Comparison of ENCODE assay signal across 1 cellular context in the genomic region with DNA sequence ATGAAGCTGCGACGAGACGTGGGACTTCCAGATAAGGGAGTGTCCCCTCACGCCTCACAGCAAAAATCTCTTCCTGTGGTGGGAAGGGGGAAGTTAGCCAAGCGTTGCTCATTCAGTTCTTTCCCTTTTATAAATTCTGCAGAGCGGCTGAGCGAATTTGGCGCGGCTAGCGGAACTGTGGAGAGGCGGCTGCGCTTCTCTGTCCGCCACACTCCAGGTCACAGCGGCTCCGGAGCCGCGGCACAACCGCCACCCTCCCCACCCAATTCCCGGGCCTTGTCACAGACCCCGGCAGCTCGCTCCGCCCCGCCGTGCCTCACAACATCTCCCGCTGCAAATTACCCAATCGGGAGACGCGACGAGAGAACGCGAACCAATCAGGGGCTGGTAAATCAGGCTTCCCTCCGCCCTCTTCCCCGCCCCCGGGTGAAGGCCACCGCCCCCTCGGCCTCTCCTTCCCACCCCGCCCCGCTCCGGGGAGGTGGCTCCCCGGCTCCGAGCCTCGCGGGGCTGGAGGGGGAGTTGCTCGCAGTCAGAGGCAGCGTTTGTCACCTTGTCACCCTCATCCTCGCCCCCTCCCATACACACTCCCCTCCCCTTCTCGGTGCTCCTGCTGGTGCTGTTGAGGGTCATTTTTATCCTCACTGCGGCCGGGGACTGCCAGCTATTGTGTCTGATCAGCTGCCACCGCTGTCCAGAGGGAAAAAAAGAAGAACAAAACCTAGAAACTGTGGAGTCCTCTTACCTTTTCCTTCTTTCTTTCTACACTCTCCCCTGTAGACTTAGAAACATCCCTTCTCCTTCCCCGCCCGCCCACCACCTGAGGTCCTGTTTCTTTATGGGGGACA.
TF ChIP-seq lines count a peak whose summit lies in the region.

No MANE protein-coding gene starts in this region.

TF ChIP-seq in H1, 55 proteins besides CTCF, POLR2A, EP300 and RAD21:
- TF ChIP-seq ASH2L (IDR thresholded peaks at IDR 0.05; ENCODE audit: low read length) (peak; percentile 76), SUZ12 (IDR thresholded peaks at IDR 0.05; ENCODE audit: low read length) (no peak), SIN3A (conservative IDR thresholded peaks at IDR 0.05 in 1 of 2, IDR thresholded peaks at IDR 0.05 in 1 of 2; ENCODE audit: low read depth in 1 of 2, low read length in 2 of 2) (peak; percentile 33 to 51; a peak in 2 of 4 replicates), CHD1 (IDR thresholded peaks at IDR 0.05; ENCODE audit: low read depth, low read length) (no peak), SIRT6 (IDR thresholded peaks at IDR 0.05; ENCODE audit: low read length) (no peak), RNF2 (IDR thresholded peaks at IDR 0.05; ENCODE audit: borderline replicate concordance, low read depth, low read length, missing control alignments, poor library complexity, severe bottlenecking) (no peak), SP2 (IDR thresholded peaks at IDR 0.05; ENCODE audit: low read length) (peak; percentile 16; the same call in 1 of the 2 replicates), RBBP5 (IDR thresholded peaks at IDR 0.05; ENCODE audit: borderline replicate concordance, low read depth, low read length) (0 out of 2 replicates have a peak, but pooled peaks have one; percentile 55), SP1 (IDR thresholded peaks at IDR 0.05; ENCODE audit: low read depth, low read length) (peak; percentile 86), GTF2F1 (IDR thresholded peaks at IDR 0.05; ENCODE audit: borderline replicate concordance, low read depth, low read length) (no peak), JUND (IDR thresholded peaks at IDR 0.05; ENCODE audit: low read length) (no peak), EZH2 (IDR thresholded peaks at IDR 0.05; ENCODE audit: low read depth, low read length, severe bottlenecking) (no peak), CHD2 (IDR thresholded peaks at IDR 0.05; ENCODE audit: low read length) (peak; percentile 26; the same call in 1 of the 2 replicates), BCL11A (IDR thresholded peaks at IDR 0.05; ENCODE audit: low read depth in 2 of 2, low read length in 2 of 2) (no peak), TAF1 (IDR thresholded peaks at IDR 0.05; ENCODE audit: low read depth, low read length) (peak; percentile 39; the same call in 1 of the 2 replicates), SAP30 (IDR thresholded peaks at IDR 0.05; ENCODE audit: insufficient read depth, insufficient replicate concordance, low read length) (peak; percentile 18), KDM4A (IDR thresholded peaks at IDR 0.05; ENCODE audit: low read depth, low read length, severe bottlenecking) (peak; percentile 31), CEBPB (IDR thresholded peaks at IDR 0.05; ENCODE audit: low read depth, low read length) (no peak), SP4 (IDR thresholded peaks at IDR 0.05; ENCODE audit: low read length) (peak; percentile 87; the same call in 1 of the 2 replicates), PHF8 (conservative IDR thresholded peaks at IDR 0.05; ENCODE audit: low read depth, low read length) (0 out of 2 replicates have a peak, but pooled peaks have one; percentile 5), TEAD4 (IDR thresholded peaks at IDR 0.05; ENCODE audit: low read depth, low read length) (no peak), RXRA (IDR thresholded peaks at IDR 0.05; ENCODE audit: insufficient read depth, low read depth, low read length) (no peak), MAFK (IDR thresholded peaks at IDR 0.05; ENCODE audit: low read depth, low read length) (no peak), KDM1A (IDR thresholded peaks at IDR 0.05; ENCODE audit: borderline replicate concordance, low read length) (no peak)
- TF ChIP-seq, protein P1, sequence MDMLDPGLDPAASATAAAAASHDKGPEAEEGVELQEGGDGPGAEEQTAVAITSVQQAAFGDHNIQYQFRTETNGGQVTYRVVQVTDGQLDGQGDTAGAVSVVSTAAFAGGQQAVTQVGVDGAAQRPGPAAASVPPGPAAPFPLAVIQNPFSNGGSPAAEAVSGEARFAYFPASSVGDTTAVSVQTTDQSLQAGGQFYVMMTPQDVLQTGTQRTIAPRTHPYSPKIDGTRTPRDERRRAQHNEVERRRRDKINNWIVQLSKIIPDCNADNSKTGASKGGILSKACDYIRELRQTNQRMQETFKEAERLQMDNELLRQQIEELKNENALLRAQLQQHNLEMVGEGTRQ (IDR thresholded peaks at IDR 0.05; ENCODE audit: low read length): no peak
- TF ChIP-seq, protein P2, sequence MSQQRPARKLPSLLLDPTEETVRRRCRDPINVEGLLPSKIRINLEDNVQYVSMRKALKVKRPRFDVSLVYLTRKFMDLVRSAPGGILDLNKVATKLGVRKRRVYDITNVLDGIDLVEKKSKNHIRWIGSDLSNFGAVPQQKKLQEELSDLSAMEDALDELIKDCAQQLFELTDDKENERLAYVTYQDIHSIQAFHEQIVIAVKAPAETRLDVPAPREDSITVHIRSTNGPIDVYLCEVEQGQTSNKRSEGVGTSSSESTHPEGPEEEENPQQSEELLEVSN (IDR thresholded peaks at IDR 0.05): peak; percentile 68; the same call in 1 of the 2 replicates
